In the genomic region with DNA sequence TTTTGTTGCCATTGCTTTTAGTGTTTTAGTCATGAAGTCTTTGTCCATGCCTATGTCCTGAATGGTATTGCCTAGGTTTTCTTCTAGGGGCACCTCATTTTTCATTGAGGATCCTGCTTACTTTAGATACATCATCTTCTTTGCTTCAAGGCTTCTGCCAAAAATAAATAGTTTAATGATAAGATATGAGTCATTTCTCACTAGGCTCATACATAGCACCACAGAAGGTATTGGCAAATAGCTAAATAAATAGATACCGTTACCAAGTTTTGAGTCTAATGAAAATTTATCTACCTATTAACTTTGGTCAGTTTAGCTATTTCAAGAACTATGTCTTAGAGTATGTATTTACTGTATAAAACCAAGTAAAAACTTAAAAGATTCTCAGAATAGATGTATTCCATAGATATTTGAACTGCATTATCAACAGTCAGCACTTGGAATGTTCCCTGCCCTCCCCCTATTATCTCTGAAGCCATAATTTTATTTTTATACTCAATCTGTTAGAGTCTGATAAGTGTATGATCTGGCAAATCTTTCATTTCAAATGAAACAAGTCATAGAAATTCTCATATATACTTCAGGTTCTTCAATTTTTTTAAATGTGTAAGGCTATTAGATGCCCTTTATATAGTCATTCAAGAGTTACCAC, we compare ENCODE assay signal across 20 cellular contexts.
A peak's percentile ranks its signal among the peaks of the same experiment; 100 is the strongest.
DNase-seq lines count a peak whose midpoint lies in the region; ATAC-seq, FAIRE-seq and TF ChIP-seq lines count a peak whose summit lies in the region.
"Had no signal": no experiment of that assay in that cellular context is flagged by ENCODE, and none has a peak within 500 bp of the region (broad histone marks: within the 10 kb centered on the region; RNA-seq: fewer than 3 reads in every experiment).

No MANE protein-coding gene starts in this region.

- peak overlapping the region; percentile 14; the same call in 1 of the 2 replicates for H3K27ac ChIP-seq in ACC112 (ENCODE audit: low read depth, low read length)
- no peak overlapping the region for H3K27ac ChIP-seq in IMR-90 (ENCODE audit: insufficient read depth, low read length)
- H3K27ac ChIP-seq in smooth muscle cell (ENCODE audit: low read depth), result no peak overlapping the region
- H3K27ac ChIP-seq: BLaER1 treated with 17β-estradiol and CSF1 and Interleukin-3, amounts not matched to agents 10 nM and 100 nM; SJSA1 had no signal

- H3K4me1 ChIP-seq in ACC112 (ENCODE audit: control insufficient read depth, insufficient read depth, low read length, unreplicated experiment) (peaks cover 11% of the 10 kb centered on the region), IMR-90 (ENCODE audit: control insufficient read depth, insufficient read depth, low read length) (peaks cover 3% of the 10 kb centered on the region; the same call in 1 of the 2 replicates), smooth muscle cell (ENCODE audit: low read depth) (no peaks in the 10 kb centered on the region)

- H2BK15ac ChIP-seq in IMR-90 (ENCODE audit: low read depth, low read length), result no peak overlapping the region

- H4K8ac ChIP-seq in IMR-90 (ENCODE audit: low read depth in 2 of 2, low read length in 2 of 2), result no peak overlapping the region

- no peaks in the 10 kb centered on the region for H3K27me3 ChIP-seq in ACC112 (ENCODE audit: insufficient read depth, low read length)
- no peaks in the 10 kb centered on the region for H3K27me3 ChIP-seq in IMR-90 (ENCODE audit: control insufficient read depth, insufficient read depth, low read length)
- H3K27me3 ChIP-seq in bronchial epithelial cell (ENCODE audit: control insufficient read depth, insufficient read depth, low read length), result no peaks in the 10 kb centered on the region
- no peaks in the 10 kb centered on the region for H3K27me3 ChIP-seq in smooth muscle cell (ENCODE audit: low read depth)
- H3K27me3 ChIP-seq: BLaER1 treated with 17β-estradiol and CSF1 and Interleukin-3, amounts not matched to agents 10 nM and 100 nM; SJSA1 had no signal

- peak overlapping the region; percentile 26 for H2BK5ac ChIP-seq in IMR-90 (ENCODE audit: low read depth, low read length, poor library complexity, severe bottlenecking)

- no peak overlapping the region for H3K56ac ChIP-seq in IMR-90 (ENCODE audit: extremely low read depth, insufficient read depth, low read length)

- no peaks in the 10 kb centered on the region for H3K9me3 ChIP-seq in IMR-90 (ENCODE audit: control insufficient read depth, insufficient read depth, low read length)
- peaks cover 3% of the 10 kb centered on the region for H3K9me3 ChIP-seq in smooth muscle cell (replicated peaks; ENCODE audit: low read depth)
- H3K9me3 ChIP-seq in T-helper 17 cell (ENCODE audit: control insufficient read depth, low read length, poor library complexity, severe bottlenecking), result no peaks in the 10 kb centered on the region
- H3K9me3 ChIP-seq: BLaER1 treated with 17β-estradiol and CSF1 and Interleukin-3, amounts not matched to agents 10 nM and 100 nM; SJSA1 had no signal

- no peaks in the 10 kb centered on the region for H3K79me2 ChIP-seq in ACC112 (ENCODE audit: control insufficient read depth, insufficient read depth, low read length, unreplicated experiment)
- no peaks in the 10 kb centered on the region for H3K79me2 ChIP-seq in smooth muscle cell (ENCODE audit: low read depth)

- no peak overlapping the region for H4K5ac ChIP-seq in IMR-90 (ENCODE audit: low read depth, low read length)

- H4K20me1 ChIP-seq in IMR-90 (ENCODE audit: insufficient read depth, low read length) (no peaks in the 10 kb centered on the region), smooth muscle cell (ENCODE audit: low read depth) (no peaks in the 10 kb centered on the region)
- H4K20me1 ChIP-seq: BLaER1 treated with 17β-estradiol and CSF1 and Interleukin-3, amounts not matched to agents 10 nM and 100 nM had no signal

- H2BK120ac ChIP-seq in IMR-90 (ENCODE audit: low read depth, low read length), result no peak overlapping the region

- H3K4me3 ChIP-seq in ACC112 (ENCODE audit: low read depth, low read length) (no peak overlapping the region), IMR-90 (ENCODE audit: insufficient read depth, low read depth, low read length) (no peak overlapping the region), bronchial epithelial cell (ENCODE audit: low read depth, low read length) (no peak overlapping the region), fibroblast of villous mesenchyme (ENCODE audit: low read depth, low read length) (no peak overlapping the region), smooth muscle cell (no peak overlapping the region)
- H3K4me3 ChIP-seq: BLaER1 treated with 17β-estradiol and CSF1 and Interleukin-3, amounts not matched to agents 10 nM and 100 nM; SJSA1 had no signal

- no CpG with 5 or more reads among the region's 1 CpG for WGBS in IMR-90 (ENCODE audit: extremely low coverage in 2 of 2, insufficient read length in 1 of 2), 2 experiments
- 90% methylated on average over 1 of the region's 1 CpG for WGBS in smooth muscle cell (ENCODE audit: low lambda C conversion rate)

- H3K79me1 ChIP-seq in IMR-90 (ENCODE audit: low read depth in 1 of 2, low read length in 2 of 2), result no peaks in the 10 kb centered on the region

- no peak overlapping the region for H2AK9ac ChIP-seq in IMR-90 (replicated peaks; ENCODE audit: low read depth, low read length, poor library complexity)

- TF ChIP-seq RAD21 in IMR-90 (IDR thresholded peaks at IDR 0.05; ENCODE audit: low read length), result no peak

- no peaks in the 10 kb centered on the region for H3K9me1 ChIP-seq in IMR-90 (ENCODE audit: insufficient read depth, low read length)

- POLR2A ChIA-PET in IMR-90 (lab: Charles Lee; ENCODE audit: unreplicated experiment), result no interaction called here

- H3K4ac ChIP-seq in IMR-90 (ENCODE audit: low read depth, low read length), result no peak overlapping the region

- no peak for TF ChIP-seq POLR2A in IMR-90 (IDR thresholded peaks at IDR 0.05; ENCODE audit: low read depth, low read length)

- H3K4me3 Mint-ChIP-seq in T-helper 17 cell, result no peak overlapping the region
- H3K4me3 Mint-ChIP-seq: IgD-negative memory B cell had no signal

- H3K36me3 ChIP-seq in ACC112 (ENCODE audit: insufficient read depth, low read length), result no peaks in the 10 kb centered on the region
- no peaks in the 10 kb centered on the region for H3K36me3 ChIP-seq in IMR-90 (ENCODE audit: control insufficient read depth, insufficient read depth, low read length)
- no peaks in the 10 kb centered on the region for H3K36me3 ChIP-seq in bronchial epithelial cell (ENCODE audit: control insufficient read depth, insufficient read depth, low read length)
- H3K36me3 ChIP-seq in smooth muscle cell (ENCODE audit: low read depth), result no peaks in the 10 kb centered on the region
- H3K36me3 ChIP-seq: SJSA1 had no signal

- no peak overlapping the region for H3K18ac ChIP-seq in IMR-90 (ENCODE audit: low read depth, low read length)

- H3K27me3 Mint-ChIP-seq in T-helper 17 cell, result no peaks in the 10 kb centered on the region
- H3K27me3 Mint-ChIP-seq: IgD-negative memory B cell had no signal

- dilution Hi-C loops in IMR-90 (cut with HindIII; ENCODE audit: low sequenced_read_pairs, unreplicated experiment), result no loop called here

- H3K14ac ChIP-seq in IMR-90 (replicated peaks; ENCODE audit: low read depth, low read length), result no peak overlapping the region

- in situ Hi-C loops in IMR-90 (cut with MboI; ENCODE audit: low sequenced_read_pairs), result no loop called here

- no peak overlapping the region for H3K23ac ChIP-seq in IMR-90 (ENCODE audit: low read depth, low read length)

- no peak overlapping the region for H2AFZ ChIP-seq in ACC112 (ENCODE audit: low read length, unreplicated experiment)
- H2AFZ ChIP-seq in IMR-90 (replicated peaks; ENCODE audit: low read length, poor library complexity), result no peak overlapping the region
- no peak overlapping the region for H2AFZ ChIP-seq in smooth muscle cell (ENCODE audit: low read depth)

- ATAC-seq in IMR-90 (ENCODE audit: low read depth) (peak; percentile 66), T-helper 17 cell (no peak)

- no peak overlapping the region for H4K91ac ChIP-seq in IMR-90 (ENCODE audit: insufficient read depth, low read depth, low read length)

- no peak for FAIRE-seq in bronchial epithelial cell (lab: Jason Lieb, UNC)
- FAIRE-seq: H54 had no signal

- no peaks in the 10 kb centered on the region for H3K36me3 Mint-ChIP-seq in T-helper 17 cell (ENCODE audit: low read depth)

- TF ChIP-seq CTCF in IMR-90 (conservative IDR thresholded peaks at IDR 0.05; ENCODE audit: low read depth, low read length), result no peak
- TF ChIP-seq CTCF in bronchial epithelial cell (IDR thresholded peaks at IDR 0.05; ENCODE audit: insufficient read depth, low read length, severe bottlenecking), result no peak
- no peak for TF ChIP-seq CTCF in fibroblast of villous mesenchyme (IDR thresholded peaks at IDR 0.05; ENCODE audit: insufficient read depth, low read depth, low read length)
- TF ChIP-seq CTCF in smooth muscle cell (IDR thresholded peaks at IDR 0.05; ENCODE audit: borderline replicate concordance, insufficient read depth, poor library complexity, severe bottlenecking), result no peak

- H3K27ac Mint-ChIP-seq in T-helper 17 cell, result no peak overlapping the region
- H3K27ac Mint-ChIP-seq: IgD-negative memory B cell had no signal

- no peak overlapping the region for H3K4me2 ChIP-seq in IMR-90 (ENCODE audit: low read depth, low read length)
- no peak overlapping the region for H3K4me2 ChIP-seq in smooth muscle cell
- H3K4me2 ChIP-seq: BLaER1 treated with 17β-estradiol and CSF1 and Interleukin-3, amounts not matched to agents 10 nM and 100 nM had no signal

- BruUV-seq in IMR-90 (replicated peaks; lab: Mats Ljungman, UMichigan), result no TSS peak

- H3F3A ChIP-seq in smooth muscle cell (ENCODE audit: low read depth), result no peaks in the 10 kb centered on the region

- H2BK20ac ChIP-seq in IMR-90 (ENCODE audit: low read depth, low read length), result no peak overlapping the region

- CTCF ChIA-PET in IMR-90 (lab: Yijun Ruan, JAX), result no interaction called here

- DNase-seq in IMR-90 (peak; percentile 62), bronchial epithelial cell (ENCODE audit: low read depth) (peak; percentile 63), fibroblast of villous mesenchyme (ENCODE audit: low read depth) (peak; percentile 49), smooth muscle cell (lab: John Stamatoyannopoulos, UW; ENCODE audit: unreplicated experiment) (no peak), T-helper 17 cell (no peak), NCI-H1694 treated with DMSO at 0.1 percent for 48 hours (lab: John Stamatoyannopoulos, UW) (no peak)
- no peak for DNase-seq in activated CD4-positive, CD25-positive, alpha-beta regulatory T cell (lab: John Stamatoyannopoulos, UW)
- DNase-seq: 8988T; DND-41; MV-4-11; NCI-H1417; NCI-H2029; NCI-H2171; NCI-H446 treated with DMSO at 0.1 percent for 48 hours; NK-92 treated with Interleukin-12 subunit alpha and Interleukin-12 subunit beta, amount 100 ng/mL, for 24 hours had no signal

- H3K9ac ChIP-seq in IMR-90 (ENCODE audit: low read depth, low read length) (no peak overlapping the region), smooth muscle cell (ENCODE audit: low read depth) (no peak overlapping the region)
- H3K9ac ChIP-seq: BLaER1 treated with 17β-estradiol and CSF1 and Interleukin-3, amounts not matched to agents 10 nM and 100 nM had no signal

- H3K4me1 Mint-ChIP-seq in T-helper 17 cell, result peaks cover 2% of the 10 kb centered on the region

- intact Hi-C loops in IMR-90 (cut with micrococcal nuclease), result no loop called here

- no peak overlapping the region for H2AK5ac ChIP-seq in IMR-90 (ENCODE audit: low read depth, low read length)

TF ChIP-seq in IMR-90, 13 proteins besides CTCF, POLR2A, EP300 and RAD21 (continues in another document):
- no peak for TF ChIP-seq MAZ (IDR thresholded peaks at IDR 0.05; ENCODE audit: borderline replicate concordance, low read depth, low read length)

Comparison
In these comparisons a context has a peak if more than half of its experiments do, and no peak if none do; other contexts are left out.
1. DNase-seq: peak in IMR-90 (single experiment), bronchial epithelial cell (single experiment) and fibroblast of villous mesenchyme (single experiment); none in smooth muscle cell (single experiment), activated CD4-positive, CD25-positive, alpha-beta regulatory T cell (0 of 4), T-helper 17 cell (0 of 3) and NCI-H1694 treated with DMSO at 0.1 percent for 48 hours (single experiment).